Comparison of ENCODE assay signal across 20 cellular contexts in the genomic region with DNA sequence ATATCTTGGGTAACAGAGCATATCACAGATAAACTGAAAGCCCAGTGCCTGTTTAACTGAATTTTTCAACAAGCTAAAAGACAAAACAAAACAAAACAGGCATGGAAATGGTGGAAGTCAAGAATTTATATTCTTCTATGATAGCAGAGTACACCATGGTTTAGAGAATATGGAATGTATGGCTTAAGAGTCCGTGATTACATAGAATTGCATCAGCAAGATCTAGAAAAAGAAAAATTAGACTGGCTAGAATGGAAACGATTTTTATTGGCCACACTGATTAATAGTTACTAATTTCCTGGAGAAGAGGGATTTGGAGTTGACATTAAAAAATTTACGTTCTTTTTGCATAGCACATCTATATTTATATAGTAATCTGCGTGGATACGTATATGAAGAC.
"Had no signal": no experiment of that assay in that cellular context is flagged by ENCODE, and none has a peak within 500 bp of the region (broad histone marks: within the 10 kb centered on the region; RNA-seq: fewer than 3 reads in every experiment).

No MANE protein-coding gene starts in this region.

- H3K4me3 ChIP-seq: adrenal gland, body of pancreas, breast epithelium had no signal

- DNase-seq: activated CD4-positive, alpha-beta T cell treated with anti-CD3 and anti-CD28 coated beads, Interleukin-2, amount 10 ng/mL, durations not matched to agents 7 days and 5 days; activated CD4-positive, alpha-beta T cell treated with anti-CD3 and anti-CD28 coated beads, Interleukin-2, amount 50 U/mL, for 48 hours; activated CD8-positive, alpha-beta T cell treated with anti-CD3 and anti-CD28 coated beads, Interleukin-2, amount 10 ng/mL, durations not matched to agents 7 days and 5 days; activated gamma-delta T cell; activated naive CD4-positive, alpha-beta T cell treated with Interleukin-2 at 50 U/mL for 16 hours; activated naive CD8-positive, alpha-beta T cell treated with anti-CD3 and anti-CD28 coated beads, Interleukin-2, amount 10 ng/mL, durations not matched to agents 7 days and 5 days; activated T-cell treated with anti-CD3 and anti-CD28 coated beads, Interleukin-2, amount 50 U/mL, for 24 hours; adrenal gland; body of pancreas; NCI-H1092 treated with DMSO at 0.1 percent for 48 hours; NCI-H146; NCI-H187; NCI-H2029 treated with DMSO at 0.1 percent for 48 hours; NCI-H2107; NCI-H2171 treated with DMSO at 0.1 percent for 48 hours; NCI-H2227 treated with DMSO at 0.1 percent for 48 hours; NCI-H446; Right ventricle myocardium superior; SW 1271 had no signal
